13 cellular contexts compared by ENCODE assay signal in the genomic region with DNA sequence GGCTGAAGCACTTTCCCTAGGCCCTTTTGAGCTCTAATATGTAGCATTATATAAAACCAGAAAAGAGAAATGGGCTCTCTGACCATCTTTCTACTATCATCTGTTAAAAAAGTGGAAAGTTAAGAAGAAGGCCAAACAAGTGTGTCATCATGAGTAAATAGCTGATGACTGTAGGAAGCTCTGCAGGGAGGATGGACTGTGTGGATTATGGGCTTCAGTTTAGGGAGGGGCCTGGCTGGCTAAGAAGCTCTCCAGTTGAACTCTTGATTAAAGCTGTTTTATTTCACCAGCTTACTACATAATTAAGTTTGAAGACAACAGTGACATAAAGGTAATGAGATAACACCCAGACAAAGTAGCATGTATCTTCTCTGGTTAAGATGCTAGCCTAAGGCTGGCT. TPM values are rescaled to one million over a fixed set of nuclear protein-coding genes. Genes with fewer than 3 reads are reported as not detected.
DNase-seq lines count a peak whose midpoint lies in the region; ATAC-seq, FAIRE-seq and TF ChIP-seq lines count a peak whose summit lies in the region.
"Had no signal": no experiment of that assay in that cellular context is flagged by ENCODE, and none has a peak within 500 bp of the region (broad histone marks: within the 10 kb centered on the region; RNA-seq: fewer than 3 reads in every experiment).

No MANE protein-coding gene starts in this region.

- no peak for TF ChIP-seq CTCF in BJ (IDR thresholded peaks at IDR 0.05; ENCODE audit: insufficient read depth, low read depth, low read length)
- TF ChIP-seq CTCF in brain microvascular endothelial cell (IDR thresholded peaks at IDR 0.05; ENCODE audit: low read depth, low read length, missing control alignments): no peak
- TF ChIP-seq CTCF in mesothelial cell of epicardium (IDR thresholded peaks at IDR 0.05; ENCODE audit: unreplicated experiment): no peak

- H3K9me3 Mint-ChIP-seq in mesothelial cell of epicardium: no peaks in the 10 kb centered on the region

- POLR2A ChIA-PET in BJ (lab: Charles Lee): interaction anchor here (0.5 to 0.6 kb wide), 3 partner anchors 31 to 159 kb away, joined by 3 to 5 read pairs (median 4); a partner anchor contains a TSS

- H3K36me3 Mint-ChIP-seq in mesothelial cell of epicardium: peaks cover 39% of the 10 kb centered on the region

- H3K9me3 ChIP-seq in HUES48 (ENCODE audit: control insufficient read depth, insufficient read depth, low read length): no peaks in the 10 kb centered on the region
- H3K9me3 ChIP-seq: adrenal gland, neutrophil, vagina had no signal

- H3K4me3 ChIP-seq in BJ (ENCODE audit: low read depth, low read length) (no peak overlapping the region), HUES48 (ENCODE audit: low read depth, low read length) (no peak overlapping the region), brain microvascular endothelial cell (ENCODE audit: low read depth, low read length) (no peak overlapping the region)
- H3K4me3 ChIP-seq: adrenal gland, vagina had no signal

- DNase-seq in BJ (ENCODE audit: low read depth) (peak; percentile 47), brain microvascular endothelial cell (peak; percentile 64), mesothelial cell of epicardium (ENCODE audit: low spot score in 2 of 2, unreplicated experiment in 2 of 2) (no peak), urothelium cell line (ENCODE audit: low spot score) (no peak), cortex of kidney (lab: John Stamatoyannopoulos, UW) (no peak)
- DNase-seq: NCI-H748 treated with DMSO at 0.1 percent for 48 hours had no signal

- no peaks in the 10 kb centered on the region for H3K27me3 Mint-ChIP-seq in mesothelial cell of epicardium (ENCODE audit: low read depth)

- peaks cover 14% of the 10 kb centered on the region for H3K4me1 Mint-ChIP-seq in mesothelial cell of epicardium

- H3K9ac ChIP-seq in HUES48 (ENCODE audit: low read depth, low read length): no peak overlapping the region

- in situ Hi-C loops in brain microvascular endothelial cell (cut with HindIII; ENCODE audit: low pct_ligation_motif_present, low sequenced_read_pairs): no loop called here

- no peak for FAIRE-seq in urothelium cell line (lab: Jason Lieb, UNC)

- H3K27ac ChIP-seq in HUES48 (ENCODE audit: low read depth, low read length) (peak overlapping the region; percentile 62), brain microvascular endothelial cell (peak overlapping the region; percentile 56)
- H3K27ac ChIP-seq: neutrophil, vagina, VCaP had no signal

- H3K4me1 ChIP-seq in HUES48 (ENCODE audit: control insufficient read depth, insufficient read depth, low read length): peaks cover 3% of the 10 kb centered on the region; the same call in 1 of the 2 replicates

- ATAC-seq in HG03442 (IDR thresholded peaks at IDR 0.05; ENCODE audit: unreplicated experiment): no peak
- no peak for ATAC-seq in GM18861 (IDR thresholded peaks at IDR 0.05; ENCODE audit: unreplicated experiment)

- H3K36me3 ChIP-seq in BJ (ENCODE audit: control insufficient read depth, insufficient read depth, low read length): peaks cover 4% of the 10 kb centered on the region
- H3K36me3 ChIP-seq in HUES48 (ENCODE audit: control insufficient read depth, insufficient read depth, low read length): peaks cover 91% of the 10 kb centered on the region
- H3K36me3 ChIP-seq in brain microvascular endothelial cell (replicated peaks): peaks cover 23% of the 10 kb centered on the region

- CTCF ChIA-PET in BJ (lab: Yijun Ruan, JAX): interaction anchor here (0.6 to 2.1 kb wide), 3 partner anchors 11 to 99 kb away, joined by 3 to 6 read pairs (median 6); a partner anchor contains a TSS

- H3K4me3 Mint-ChIP-seq in mesothelial cell of epicardium: no peak overlapping the region

- H3K27me3 ChIP-seq in BJ (ENCODE audit: control insufficient read depth, insufficient read depth, low read length) (no peaks in the 10 kb centered on the region), HUES48 (ENCODE audit: control insufficient read depth, insufficient read depth, low read length) (no peaks in the 10 kb centered on the region), brain microvascular endothelial cell (replicated peaks) (no peaks in the 10 kb centered on the region)
- H3K27me3 ChIP-seq: adrenal gland, neutrophil, vagina had no signal

- peak overlapping the region; percentile 82 for H3K27ac Mint-ChIP-seq in mesothelial cell of epicardium

RNA-seq across cellular contexts. Expression of a gene that starts 30.6 kb away (rescaled TPM):
- 37.3 and 53.3 TPM in 2 replicates for polyA plus RNA-seq in BJ (2011; rRNA removed)
- 22.6 and 28.2 TPM in 2 replicates for polyA minus RNA-seq in BJ (2011; rRNA and poly(A)+ RNA removed)
- 49.0 to 50.8 TPM (median 49.0 TPM) in 3 replicates for total RNA-seq in mesothelial cell of epicardium

RNA-seq across cellular contexts. Expression of a gene that starts 41.5 kb away (rescaled TPM):
- 7.0 and 8.9 TPM in 2 replicates for polyA plus RNA-seq in BJ (2011; rRNA removed)
- 7.7 and 15.2 TPM in 2 replicates for polyA minus RNA-seq in BJ (2011; rRNA and poly(A)+ RNA removed)
- 21.9 to 24.6 TPM (median 22.8 TPM) in 3 replicates for total RNA-seq in mesothelial cell of epicardium

RNA-seq across cellular contexts. Expression of a gene that starts 50.0 kb away (rescaled TPM):
- polyA plus RNA-seq in BJ (2011; rRNA removed): 40.9 and 56.0 TPM in 2 replicates
- polyA minus RNA-seq in BJ (2011; rRNA and poly(A)+ RNA removed): 19.6 and 23.3 TPM in 2 replicates
- total RNA-seq in mesothelial cell of epicardium: 110 to 113 TPM (median 111 TPM) in 3 replicates

Comparison
In these comparisons a context has a peak if more than half of its experiments do, and no peak if none do; other contexts are left out.
1. DNase-seq: peak in BJ (single experiment) and brain microvascular endothelial cell (single experiment); none in mesothelial cell of epicardium (0 of 2), urothelium cell line (single experiment) and cortex of kidney (single experiment).